ENCODE assay signal across 23 cellular contexts in the genomic region with DNA sequence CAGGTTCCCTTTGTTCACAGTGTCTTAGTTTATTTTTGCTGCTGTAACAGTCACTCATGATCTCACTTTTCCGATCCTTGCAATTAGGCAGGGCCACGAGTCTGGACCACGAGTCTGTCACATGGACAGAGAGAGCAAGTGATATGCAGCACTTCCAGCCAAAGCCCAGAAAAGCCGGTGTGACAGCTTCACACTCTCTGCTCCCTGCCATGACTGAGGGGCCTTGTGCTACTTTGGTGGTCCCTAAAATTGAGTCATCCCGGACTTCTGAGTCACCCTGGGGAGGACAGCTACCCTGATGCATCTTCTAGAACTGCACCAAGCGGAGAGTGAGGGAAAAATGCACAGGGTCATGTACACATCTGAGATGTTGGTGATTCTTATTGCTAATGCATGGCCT.
"Had no signal": no experiment of that assay in that cellular context is flagged by ENCODE, and none has a peak within 500 bp of the region (broad histone marks: within the 10 kb centered on the region; RNA-seq: fewer than 3 reads in every experiment).

No MANE protein-coding gene starts in this region.

- H3K4me3 ChIP-seq: coronary artery, esophagus squamous epithelium, lower lobe of right lung, prostate gland, right atrium auricular region, suprapubic skin, transverse colon, upper lobe of right lung, uterus had no signal

- DNase-seq: dermis blood vessel endothelial cell; effector memory CD8-positive, alpha-beta T cell; erythroblast; esophagus squamous epithelium; foreskin melanocyte; glutamatergic neuron; hypothalamus; immature natural killer cell; left ventricle myocardium superior; lower lobe of right lung; natural killer cell; nucleus accumbens; stimulated activated CD4-positive, alpha-beta T cell treated with anti-CD3 and anti-CD28 coated beads, Interleukin-2, amount 100 ng/mL, for 24 hours; stimulated activated CD4-positive, alpha-beta T cell treated with anti-CD3 and anti-CD28 coated beads, Interleukin-4, amount 100 ng/mL, for 24 hours; stimulated activated naive CD8-positive, alpha-beta T cell treated with anti-CD3 and anti-CD28 coated beads, Interleukin-15, Interleukin-2, amounts not matched to agents 100 U/mL and 50 U/mL, for 24 hours; transverse colon; upper lobe of right lung; uterus had no signal

- H3K4me1 ChIP-seq: lower lobe of right lung, prostate gland, right atrium auricular region, suprapubic skin, upper lobe of right lung, uterus had no signal

- H3K27me3 ChIP-seq: esophagus squamous epithelium, right atrium auricular region, suprapubic skin, transverse colon, upper lobe of right lung, uterus had no signal

- H3K27ac ChIP-seq: coronary artery, esophagus squamous epithelium, lower lobe of right lung, prostate gland, right atrium auricular region, suprapubic skin, upper lobe of right lung had no signal

- ATAC-seq: effector memory CD8-positive, alpha-beta T cell; left ventricle myocardium superior; lower lobe of right lung; natural killer cell; stimulated activated memory B cell treated with anti-CD40 and anti-IgM and Interleukin-4, amounts not matched to agents 10 μg/mL and 1 μg/mL and 100 μg/mL, for 72 hours; stimulated activated naive CD8-positive, alpha-beta T cell treated with anti-CD3 and anti-CD28 coated beads, Interleukin-15, Interleukin-2, amounts not matched to agents 100 U/mL and 50 U/mL, for 24 hours; upper lobe of right lung had no signal

- H3K9me3 ChIP-seq: esophagus squamous epithelium, lower lobe of right lung, prostate gland, right atrium auricular region, suprapubic skin, transverse colon, upper lobe of right lung, uterus had no signal

- H3K36me3 ChIP-seq: esophagus squamous epithelium, lower lobe of right lung, prostate gland, right atrium auricular region, suprapubic skin, transverse colon, upper lobe of right lung, uterus had no signal
